10 cellular contexts compared by ENCODE assay signal in genomic region chr15:31357148-31357547, GRCh38. TPM values are rescaled to one million over a fixed set of nuclear protein-coding genes. Genes with fewer than 3 reads are reported as not detected.
DNase-seq lines count a peak whose midpoint lies in the region; ATAC-seq and TF ChIP-seq lines count a peak whose summit lies in the region.
"Had no signal": no experiment of that assay in that cellular context is flagged by ENCODE, and none has a peak within 500 bp of the region (broad histone marks: within the 10 kb centered on the region; RNA-seq: fewer than 3 reads in every experiment).

No MANE protein-coding gene starts in this region.

- H3K36me3 ChIP-seq in CD8-positive, alpha-beta memory T cell (ENCODE audit: insufficient read depth, low read length): no peaks in the 10 kb centered on the region
- H3K36me3 ChIP-seq in Karpas-422 (ENCODE audit: insufficient read depth, low read length) (no peaks in the 10 kb centered on the region), endodermal cell (ENCODE audit: control insufficient read depth, insufficient read depth, low read length) (no peaks in the 10 kb centered on the region)

- ATAC-seq in activated naive CD8-positive, alpha-beta T cell treated with anti-CD3 and anti-CD28 coated beads, Interleukin-2, amount 10 ng/mL, durations not matched to agents 7 days and 5 days (ENCODE audit: low read depth): no peak
- ATAC-seq in HG02571 (IDR thresholded peaks at IDR 0.05; ENCODE audit: unreplicated experiment): no peak

- H3K27me3 Mint-ChIP-seq in CD8-positive, alpha-beta memory T cell: peaks cover 0 to 1% of the 10 kb centered on the region in 2 donors
- no peaks in the 10 kb centered on the region for H3K27me3 Mint-ChIP-seq in activated naive CD8-positive, alpha-beta T cell treated with anti-CD3 and anti-CD28 coated beads, Interleukin-2, amount 10 ng/mL, durations not matched to agents 7 days and 5 days
- H3K27me3 Mint-ChIP-seq in nephron progenitor cell (ENCODE audit: low read depth, poor library complexity) (no peaks in the 10 kb centered on the region), endodermal cell (ENCODE audit: insufficient read depth) (no peaks in the 10 kb centered on the region)

- H3K4me1 ChIP-seq in CD8-positive, alpha-beta memory T cell (ENCODE audit: insufficient read depth, low read length): peaks cover 100% of the 10 kb centered on the region
- peaks cover 81% of the 10 kb centered on the region for H3K4me1 ChIP-seq in Karpas-422 (ENCODE audit: low read length)
- no peaks in the 10 kb centered on the region for H3K4me1 ChIP-seq in endodermal cell (ENCODE audit: control insufficient read depth, insufficient read depth, low read length)

- CTCF ChIA-PET in CD8-positive, alpha-beta memory T cell (lab: Charles Lee): interaction anchor here (1.1 to 15.0 kb wide), 9 partner anchors 5 to 142 kb away, joined by 3 to 224 read pairs (median 13); no protein-coding TSS in a partner anchor

- DNase-seq in CD8-positive, alpha-beta memory T cell: peak in 2 of 5 donors; percentile 60 to 69
- DNase-seq in Karpas-422 (no peak), nephron progenitor cell (no peak), GM03348 (ENCODE audit: low spot score) (no peak), endodermal cell (no peak), NCI-H526 (lab: John Stamatoyannopoulos, UW) (no peak)
- no peak for DNase-seq in activated naive CD8-positive, alpha-beta T cell treated with anti-CD3 and anti-CD28 coated beads, Interleukin-2, amount 10 ng/mL, durations not matched to agents 7 days and 5 days
- DNase-seq: kidney had no signal

- POLR2A ChIA-PET in CD8-positive, alpha-beta memory T cell (lab: Charles Lee): interaction anchor here (0.9 to 12.8 kb wide), 8 partner anchors 9 to 143 kb away, joined by 3 to 145 read pairs (median 6); no protein-coding TSS in a partner anchor
- POLR2A ChIA-PET in activated naive CD8-positive, alpha-beta T cell treated with anti-CD3 and anti-CD28 coated beads, Interleukin-2, amount 10 ng/mL, durations not matched to agents 7 days and 5 days (lab: Charles Lee): interaction anchor here (0.9 to 19.8 kb wide), 11 partner anchors 9 to 228 kb away, joined by 3 to 390 read pairs (median 10); partner anchors contain the start of gene KLF13

- H3K4me3 Mint-ChIP-seq in CD8-positive, alpha-beta memory T cell: peak overlapping the region; percentile 80 to 85 (median 83)
- peak overlapping the region; percentile 81 for H3K4me3 Mint-ChIP-seq in activated naive CD8-positive, alpha-beta T cell treated with anti-CD3 and anti-CD28 coated beads, Interleukin-2, amount 10 ng/mL, durations not matched to agents 7 days and 5 days
- no peak overlapping the region for H3K4me3 Mint-ChIP-seq in nephron progenitor cell
- H3K4me3 Mint-ChIP-seq in endodermal cell: no peak overlapping the region

- no peaks in the 10 kb centered on the region for H3K9me3 ChIP-seq in CD8-positive, alpha-beta memory T cell (ENCODE audit: low read length)
- H3K9me3 ChIP-seq in Karpas-422 (ENCODE audit: low read length): no peaks in the 10 kb centered on the region
- H3K9me3 ChIP-seq in endodermal cell (ENCODE audit: control insufficient read depth, low read length): no peaks in the 10 kb centered on the region

- H3K27ac ChIP-seq in CD8-positive, alpha-beta memory T cell (ENCODE audit: low read depth, low read length): peak overlapping the region; percentile 38
- H3K27ac ChIP-seq in Karpas-422 (ENCODE audit: low read length) (peak overlapping the region; percentile 23; the same call in 1 of the 2 replicates), endodermal cell (ENCODE audit: low read depth, low read length) (no peak overlapping the region)
- H3K27ac ChIP-seq: SK-N-MC had no signal

- no peaks in the 10 kb centered on the region for H3K9me2 ChIP-seq in Karpas-422 (replicated peaks; ENCODE audit: insufficient read depth, low read length)

- H3K79me2 ChIP-seq in Karpas-422 (ENCODE audit: low read length): peaks cover 90% of the 10 kb centered on the region

- H3K4me1 Mint-ChIP-seq in CD8-positive, alpha-beta memory T cell: peaks cover 95 to 98% (median 96%) of the 10 kb centered on the region in 3 donors
- peaks cover 81% of the 10 kb centered on the region for H3K4me1 Mint-ChIP-seq in activated naive CD8-positive, alpha-beta T cell treated with anti-CD3 and anti-CD28 coated beads, Interleukin-2, amount 10 ng/mL, durations not matched to agents 7 days and 5 days
- H3K4me1 Mint-ChIP-seq in nephron progenitor cell (peaks cover 44% of the 10 kb centered on the region), endodermal cell (peaks cover 23% of the 10 kb centered on the region)

- no peak overlapping the region for H3K4me2 ChIP-seq in Karpas-422 (ENCODE audit: low read depth, low read length, poor library complexity, severe bottlenecking)

- H3K27me3 ChIP-seq in CD8-positive, alpha-beta memory T cell (ENCODE audit: insufficient read depth, low read length, poor library complexity, severe bottlenecking): no peaks in the 10 kb centered on the region
- no peaks in the 10 kb centered on the region for H3K27me3 ChIP-seq in Karpas-422 (ENCODE audit: low read length)
- H3K27me3 ChIP-seq in endodermal cell (ENCODE audit: control insufficient read depth, insufficient read depth, low read length, poor library complexity, severe bottlenecking): no peaks in the 10 kb centered on the region

- peaks cover 5% of the 10 kb centered on the region; the same call in 1 of the 2 replicates for H4K20me1 ChIP-seq in Karpas-422 (ENCODE audit: insufficient read depth, low read depth, low read length)

- H2AFZ ChIP-seq in Karpas-422 (ENCODE audit: low read length): no peak overlapping the region

- 91 to 93% methylated on average over 7 to 13 of the region's 13 CpGs for WGBS in endodermal cell (ENCODE audit: insufficient coverage in 1 of 2, insufficient read length in 1 of 2), 2 experiments

- H3K9me3 Mint-ChIP-seq in CD8-positive, alpha-beta memory T cell: no peaks in the 10 kb centered on the region
- H3K9me3 Mint-ChIP-seq in activated naive CD8-positive, alpha-beta T cell treated with anti-CD3 and anti-CD28 coated beads, Interleukin-2, amount 10 ng/mL, durations not matched to agents 7 days and 5 days: no peaks in the 10 kb centered on the region
- no peaks in the 10 kb centered on the region for H3K9me3 Mint-ChIP-seq in nephron progenitor cell
- no peaks in the 10 kb centered on the region for H3K9me3 Mint-ChIP-seq in endodermal cell

- peaks cover 0 to 46% (median 9%) of the 10 kb centered on the region in 3 donors for H3K36me3 Mint-ChIP-seq in CD8-positive, alpha-beta memory T cell
- H3K36me3 Mint-ChIP-seq in activated naive CD8-positive, alpha-beta T cell treated with anti-CD3 and anti-CD28 coated beads, Interleukin-2, amount 10 ng/mL, durations not matched to agents 7 days and 5 days: peaks cover 33% of the 10 kb centered on the region
- no peaks in the 10 kb centered on the region for H3K36me3 Mint-ChIP-seq in nephron progenitor cell (ENCODE audit: low read depth)
- peaks cover 2% of the 10 kb centered on the region for H3K36me3 Mint-ChIP-seq in endodermal cell (ENCODE audit: low read depth)

- peak overlapping the region; percentile 55 for H3K4me3 ChIP-seq in CD8-positive, alpha-beta memory T cell (ENCODE audit: low read length)
- no peak overlapping the region for H3K4me3 ChIP-seq in Karpas-422 (ENCODE audit: low read length)
- H3K4me3 ChIP-seq in endodermal cell (ENCODE audit: low read length): no peak overlapping the region
- H3K4me3 ChIP-seq: SK-N-MC had no signal

- peak overlapping the region; percentile 83 to 99 (median 95) for H3K27ac Mint-ChIP-seq in CD8-positive, alpha-beta memory T cell
- peak overlapping the region; percentile 100 for H3K27ac Mint-ChIP-seq in activated naive CD8-positive, alpha-beta T cell treated with anti-CD3 and anti-CD28 coated beads, Interleukin-2, amount 10 ng/mL, durations not matched to agents 7 days and 5 days
- H3K27ac Mint-ChIP-seq in nephron progenitor cell (peak overlapping the region; percentile 85), endodermal cell (no peak overlapping the region)

- H3K9ac ChIP-seq in Karpas-422 (ENCODE audit: low read length): no peak overlapping the region
- H3K9ac ChIP-seq in endodermal cell (ENCODE audit: extremely low read depth, low read length, poor library complexity, severe bottlenecking): no peak overlapping the region

- TF ChIP-seq CTCF in nephron progenitor cell (IDR thresholded peaks at IDR 0.05): no peak
- TF ChIP-seq CTCF in endodermal cell (conservative IDR thresholded peaks at IDR 0.05): no peak

RNA-seq across cellular contexts. Expression of gene KLF13, which starts 30.5 kb away (rescaled TPM):
- 100 to 1,000 TPM; 145 to 147 TPM for total RNA-seq in CD8-positive, alpha-beta memory T cell
- polyA plus RNA-seq in CD8-positive, alpha-beta memory T cell: 109 TPM
- 32.9 and 38.8 TPM in 2 replicates for total RNA-seq in Karpas-422 (2014; rRNA removed; shearing (Covaris generic); ENCODE audit: low replicate concordance)
- total RNA-seq in activated naive CD8-positive, alpha-beta T cell treated with anti-CD3 and anti-CD28 coated beads, Interleukin-2, amount 10 ng/mL, durations not matched to agents 7 days and 5 days: 100 to 1,000 TPM; 230 to 252 TPM
- 10 to 100 TPM; 18.7 to 18.9 TPM for total RNA-seq in endodermal cell
- 58.0 TPM for polyA plus RNA-seq in endodermal cell (2013, experiment 1 of 2)
- polyA plus RNA-seq in endodermal cell (2013, experiment 2 of 2): 51.5 TPM

Comparison
In these comparisons a context has a peak if more than half of its experiments do, and no peak if none do; other contexts are left out.
1. H3K4me3 Mint-ChIP-seq: peak in CD8-positive, alpha-beta memory T cell (7 of 7) and activated naive CD8-positive, alpha-beta T cell treated with anti-CD3 and anti-CD28 coated beads, Interleukin-2, amount 10 ng/mL, durations not matched to agents 7 days and 5 days (single experiment); none in nephron progenitor cell (single experiment) and endodermal cell (single experiment).